8 cellular contexts compared by ENCODE assay signal in genomic region chrX:47366051-47366722, GRCh38. TPM values are rescaled to one million over a fixed set of nuclear protein-coding genes. Genes with fewer than 3 reads are reported as not detected.
DNase-seq lines count a peak whose midpoint lies in the region.

No MANE protein-coding gene starts in this region.

- no peaks in the 10 kb centered on the region for H3K9me3 ChIP-seq in HAP-1

- H3K4me3 ChIP-seq in HAP-1 = peak overlapping the region; percentile 40

- no peaks in the 10 kb centered on the region for H3K36me3 ChIP-seq in HAP-1 (replicated peaks)

- DNase-seq in COLO668 (lab: John Stamatoyannopoulos, UW; ENCODE audit: unreplicated experiment) = peak; percentile 25
- DNase-seq in HAP-1 (ENCODE audit: low spot score in 2 of 2) = peak; percentile 88 to 91
- DNase-seq in NCI-H2107 (lab: John Stamatoyannopoulos, UW) = peak; percentile 63
- peak; percentile 38 to 43 for DNase-seq in activated CD4-positive, alpha-beta T cell treated with anti-CD3 and anti-CD28 coated beads for 24 hours (ENCODE audit: low read depth in 2 of 2)
- peak; percentile 83 for DNase-seq in cerebellum (ENCODE audit: low spot score)
- DNase-seq in islet precursor cell = peak; percentile 84
- peak; percentile 52 for DNase-seq in stimulated activated CD4-positive, alpha-beta T cell treated with anti-CD3 and anti-CD28 coated beads, Interleukin-12 subunit alpha, Interleukin-12 subunit beta, amount 100 ng/mL, for 4 hours
- DNase-seq in NCI-H1048 (lab: John Stamatoyannopoulos, UW) = no peak

- H3K4me1 ChIP-seq in HAP-1 = peaks cover 7% of the 10 kb centered on the region

- in situ Hi-C loops in HAP-1 (cut with MboI; ENCODE audit: low sequenced_read_pairs) = no loop called here

- no peaks in the 10 kb centered on the region for H3K27me3 ChIP-seq in HAP-1 (ENCODE audit: low read depth)

RNA-seq across cellular contexts. Expression of gene ZNF157, which starts 4.2 kb away (rescaled TPM):
- total RNA-seq in cerebellum = 5.4 TPM
